Comparison of ENCODE assay signal across 8 cellular contexts in genomic region chr6:79076881-79077641, GRCh38. TPM values are rescaled to one million over a fixed set of nuclear protein-coding genes. Genes with fewer than 3 reads are reported as not detected.
DNase-seq lines count a peak whose midpoint lies in the region; ATAC-seq, FAIRE-seq and TF ChIP-seq lines count a peak whose summit lies in the region.

No MANE protein-coding gene starts in this region.

- peak overlapping the region; percentile 83 for H3K27ac ChIP-seq in AG04450 (ENCODE audit: low read depth, low read length)
- H3K27ac ChIP-seq in WERI-Rb-1, result peak overlapping the region; percentile 98
- H3K27ac ChIP-seq in breast epithelium, result peak overlapping the region; percentile 97
- H3K27ac ChIP-seq in small intestine (ENCODE audit: low read depth in 1 of 2, low read length in 1 of 2), result peak overlapping the region; percentile 77 to 95

- TF ChIP-seq POLR2A in breast epithelium (IDR thresholded peaks at IDR 0.05), result no peak

- POLR2A ChIA-PET in AG04450 (lab: Yijun Ruan, JAX), result interaction anchor here (0.7 to 1.6 kb wide), 5 partner anchors 10 to 468 kb away, joined by 3 to 4 read pairs (median 4); partner anchors contain the start of gene LCA5

- peaks cover 9% of the 10 kb centered on the region for H3K36me3 ChIP-seq in WERI-Rb-1
- H3K36me3 ChIP-seq in breast epithelium, result no peaks in the 10 kb centered on the region
- H3K36me3 ChIP-seq in small intestine (ENCODE audit: control insufficient read depth in 2 of 2, insufficient read depth in 2 of 2, low read length in 2 of 2), result no peaks in the 10 kb centered on the region

- no peak for TF ChIP-seq CTCF in AG04450 (IDR thresholded peaks at IDR 0.05; ENCODE audit: low read depth, low read length)
- TF ChIP-seq CTCF in WERI-Rb-1 (IDR thresholded peaks at IDR 0.05; ENCODE audit: low read depth, low read length), result no peak
- TF ChIP-seq CTCF in breast epithelium (IDR thresholded peaks at IDR 0.05), result no peak

- H3K27me3 ChIP-seq in AG04450 (ENCODE audit: control insufficient read depth, insufficient read depth, low read length), result no peaks in the 10 kb centered on the region
- no peaks in the 10 kb centered on the region for H3K27me3 ChIP-seq in WERI-Rb-1 (ENCODE audit: insufficient read depth, low read depth, severe bottlenecking)
- H3K27me3 ChIP-seq in breast epithelium, result no peaks in the 10 kb centered on the region
- H3K27me3 ChIP-seq in small intestine (ENCODE audit: control insufficient read depth in 2 of 2, insufficient read depth in 2 of 2, low read length in 2 of 2), result no peaks in the 10 kb centered on the region

- WGBS in small intestine, 3 donors, result 0 to 1% (median 1%) methylated on average over 58 to 78 of the region's 78 CpGs

- intact Hi-C loops in breast epithelium (cut with DNase I; ENCODE audit: low total_unique reads), result no loop called here

- DNase-seq in AG04450 (ENCODE audit: low read depth, low spot score) (peak; percentile 81), NCI-H2196 (lab: John Stamatoyannopoulos, UW; ENCODE audit: unreplicated experiment) (peak; percentile 89), WERI-Rb-1 (peak; percentile 89), breast epithelium (ENCODE audit: low spot score in 2 of 2) (peak; percentile 82 to 84), iPS-NIHi7 (ENCODE audit: extremely low spot score) (peak; percentile 86), small intestine (peak; percentile 90)

- peak; percentile 51 for ATAC-seq in GM18907 (IDR thresholded peaks at IDR 0.05; ENCODE audit: unreplicated experiment)
- ATAC-seq in HG03139 (IDR thresholded peaks at IDR 0.05; ENCODE audit: unreplicated experiment), result peak; percentile 49

- CTCF ChIA-PET in AG04450 (lab: Charles Lee), result interaction anchor here (0.7 kb wide), 1 partner anchor 9 kb away, joined by 3 read pairs; no protein-coding TSS in a partner anchor

- no peak for FAIRE-seq in small intestine (lab: Jason Lieb, UNC)

- no peaks in the 10 kb centered on the region; the same call in 1 of the 2 replicates for H3K9me3 ChIP-seq in AG04450 (ENCODE audit: control insufficient read depth, insufficient read depth, low read length)
- H3K9me3 ChIP-seq in WERI-Rb-1 (ENCODE audit: severe bottlenecking), result no peaks in the 10 kb centered on the region
- H3K9me3 ChIP-seq in breast epithelium, result no peaks in the 10 kb centered on the region
- H3K9me3 ChIP-seq in small intestine (ENCODE audit: control insufficient read depth, low read depth), result no peaks in the 10 kb centered on the region

- H3K4me3 ChIP-seq in AG04450 (ENCODE audit: low read depth, low read length), result peak overlapping the region; percentile 84
- H3K4me3 ChIP-seq in WERI-Rb-1 (ENCODE audit: low read depth, low read length), result peak overlapping the region; percentile 76
- H3K4me3 ChIP-seq in breast epithelium, result peak overlapping the region; percentile 81 to 90 (median 85)
- H3K4me3 ChIP-seq in small intestine (ENCODE audit: low read depth in 1 of 2, low read length in 2 of 2), result peak overlapping the region; percentile 97 to 99

- H3K4me1 ChIP-seq in breast epithelium, result peaks cover 0 to 5% of the 10 kb centered on the region in 2 donors
- H3K4me1 ChIP-seq in small intestine (ENCODE audit: control insufficient read depth in 2 of 2, insufficient read depth in 1 of 2, low read depth in 1 of 2, low read length in 1 of 2), result peaks cover 0 to 2% of the 10 kb centered on the region in 2 donors

RNA-seq across cellular contexts. Expression of gene PHIP, which starts 1.0 kb away (rescaled TPM):
- polyA plus RNA-seq in AG04450 (2011; rRNA removed) (8.4 and 11.1 TPM in 2 replicates), small intestine (1 to 10 TPM; 6.0 to 6.5 (median 6.2) TPM)
- 17.4 and 34.8 TPM in 2 replicates for polyA minus RNA-seq in AG04450 (2011; rRNA and poly(A)+ RNA removed)
- 10 to 100 TPM; 31.7 to 73.6 (median 44.9) TPM for total RNA-seq in breast epithelium

Comparison
In these comparisons a context has a peak if more than half of its experiments do, and no peak if none do; other contexts are left out.
1. Peak in every context shown above with its lines: DNase-seq, ATAC-seq, H3K4me3 ChIP-seq and H3K27ac ChIP-seq.